1 cellular context compared by ENCODE assay signal in genomic region chr15:99059010-99059981, GRCh38.
TF ChIP-seq lines count a peak whose summit lies in the region.

No MANE protein-coding gene starts in this region.

TF ChIP-seq in IMR-90, 13 proteins besides CTCF, POLR2A, EP300 and RAD21 (continued from another document):
- TF ChIP-seq CEBPB (IDR thresholded peaks at IDR 0.05; ENCODE audit: low read depth, low read length), result peak; percentile 18; the same call in 1 of the 2 replicates
- TF ChIP-seq RCOR1 (IDR thresholded peaks at IDR 0.05; ENCODE audit: insufficient replicate concordance, low read length), result peak; percentile 33
- TF ChIP-seq MAFK (IDR thresholded peaks at IDR 0.05; ENCODE audit: low read depth, low read length), result no peak
- TF ChIP-seq SMC3 (IDR thresholded peaks at IDR 0.05; ENCODE audit: low read depth, low read length), result peak; percentile 69
- peak; percentile 67; the same call in 1 of the 2 replicates for TF ChIP-seq MAZ (IDR thresholded peaks at IDR 0.05; ENCODE audit: borderline replicate concordance, low read depth, low read length)
- TF ChIP-seq RFX5 (IDR thresholded peaks at IDR 0.05; ENCODE audit: low read depth, low read length), result no peak
- TF ChIP-seq, protein P1, sequence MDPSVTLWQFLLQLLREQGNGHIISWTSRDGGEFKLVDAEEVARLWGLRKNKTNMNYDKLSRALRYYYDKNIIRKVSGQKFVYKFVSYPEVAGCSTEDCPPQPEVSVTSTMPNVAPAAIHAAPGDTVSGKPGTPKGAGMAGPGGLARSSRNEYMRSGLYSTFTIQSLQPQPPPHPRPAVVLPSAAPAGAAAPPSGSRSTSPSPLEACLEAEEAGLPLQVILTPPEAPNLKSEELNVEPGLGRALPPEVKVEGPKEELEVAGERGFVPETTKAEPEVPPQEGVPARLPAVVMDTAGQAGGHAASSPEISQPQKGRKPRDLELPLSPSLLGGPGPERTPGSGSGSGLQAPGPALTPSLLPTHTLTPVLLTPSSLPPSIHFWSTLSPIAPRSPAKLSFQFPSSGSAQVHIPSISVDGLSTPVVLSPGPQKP (IDR thresholded peaks at IDR 0.05; ENCODE audit: borderline replicate concordance, low read depth, low read length), result no peak
- 0 out of 2 replicates have a peak, but pooled peaks have one; percentile 13 for TF ChIP-seq USF2 (IDR thresholded peaks at IDR 0.05; ENCODE audit: low read depth, low read length)
